In genomic region chrX:113400193-113400704, GRCh38 we compare ENCODE assay signal across 13 cellular contexts.
DNase-seq lines count a peak whose midpoint lies in the region; ATAC-seq and TF ChIP-seq lines count a peak whose summit lies in the region.
"Had no signal": no experiment of that assay in that cellular context is flagged by ENCODE, and none has a peak within 500 bp of the region (broad histone marks: within the 10 kb centered on the region; RNA-seq: fewer than 3 reads in every experiment).

No MANE protein-coding gene starts in this region.

- no peaks in the 10 kb centered on the region for H3K27me3 ChIP-seq in iPS-18a (ENCODE audit: control insufficient read depth, insufficient read depth, low read length)
- H3K27me3 ChIP-seq: esophagus muscularis mucosa had no signal

- peak overlapping the region; percentile 58 for H3K27ac ChIP-seq in iPS-18a (ENCODE audit: low read length)
- H3K27ac ChIP-seq in caudate nucleus (ENCODE audit: low read depth, low read length), result no peak overlapping the region
- H3K27ac ChIP-seq: esophagus muscularis mucosa, SK-N-MC, WERI-Rb-1 had no signal

- no peak for TF ChIP-seq CTCF in lower leg skin (IDR thresholded peaks at IDR 0.05)

- intact Hi-C loops in lower leg skin (cut with DNase I; ENCODE audit: low total_unique reads), result no loop called here

- peak; percentile 71 for DNase-seq in COLO829 (ENCODE audit: low spot score)
- peak; percentile 76 for DNase-seq in HT1080 (ENCODE audit: low read depth)
- DNase-seq in astrocyte of the hippocampus (ENCODE audit: low read depth, low spot score), result peak; percentile 68
- DNase-seq in lower leg skin (ENCODE audit: low spot score in 2 of 2), result no peak
- DNase-seq in caudate nucleus (lab: John Stamatoyannopoulos, UW), result no peak
- DNase-seq: stimulated activated CD4-positive, alpha-beta T cell treated with anti-CD3 and anti-CD28 coated beads, Interleukin-4, amount 100 ng/mL, for 24 hours; WERI-Rb-1 had no signal

- H3K9ac ChIP-seq in iPS-18a (ENCODE audit: low read length), result no peak overlapping the region

- H3K4me3 ChIP-seq in iPS-18a (ENCODE audit: low read length) (no peak overlapping the region), lower leg skin (ENCODE audit: low read depth, poor library complexity, severe bottlenecking) (no peak overlapping the region)
- H3K4me3 ChIP-seq: esophagus muscularis mucosa, SK-N-MC had no signal

- H3K36me3 ChIP-seq in iPS-18a (ENCODE audit: control insufficient read depth, low read depth, low read length), result no peaks in the 10 kb centered on the region
- H3K36me3 ChIP-seq: esophagus muscularis mucosa, WERI-Rb-1 had no signal

- peaks cover 16% of the 10 kb centered on the region for H3K4me1 ChIP-seq in iPS-18a (ENCODE audit: control insufficient read depth, low read depth, low read length)
- H3K4me1 ChIP-seq: esophagus muscularis mucosa had no signal

- ATAC-seq in HG03175 (IDR thresholded peaks at IDR 0.05; ENCODE audit: unreplicated experiment), result no peak
- no peak for ATAC-seq in HG02840 (IDR thresholded peaks at IDR 0.05; ENCODE audit: low FRiP score, unreplicated experiment)
- ATAC-seq: stimulated activated effector memory CD8-positive, alpha-beta T cell treated with anti-CD3 and anti-CD28 coated beads, Interleukin-12 subunit alpha, Interleukin-12 subunit beta, amount 100 ng/mL, for 72 hours had no signal

- H3K9me3 ChIP-seq in iPS-18a (ENCODE audit: control insufficient read depth, low read depth, low read length), result peaks cover 15% of the 10 kb centered on the region
- H3K9me3 ChIP-seq: esophagus muscularis mucosa had no signal

- no peak for TF ChIP-seq POLR2A in lower leg skin (IDR thresholded peaks at IDR 0.05)

- 49 to 55% methylated on average over 2 of the region's 2 CpGs for WGBS in lower leg skin, 2 donors

Comparison
In these comparisons a context has a peak if more than half of its experiments do, and no peak if none do; other contexts are left out.
1. DNase-seq: peak in COLO829 (single experiment), HT1080 (single experiment) and astrocyte of the hippocampus (single experiment); none in lower leg skin (0 of 2) and caudate nucleus (0 of 61).